In the genomic region with DNA sequence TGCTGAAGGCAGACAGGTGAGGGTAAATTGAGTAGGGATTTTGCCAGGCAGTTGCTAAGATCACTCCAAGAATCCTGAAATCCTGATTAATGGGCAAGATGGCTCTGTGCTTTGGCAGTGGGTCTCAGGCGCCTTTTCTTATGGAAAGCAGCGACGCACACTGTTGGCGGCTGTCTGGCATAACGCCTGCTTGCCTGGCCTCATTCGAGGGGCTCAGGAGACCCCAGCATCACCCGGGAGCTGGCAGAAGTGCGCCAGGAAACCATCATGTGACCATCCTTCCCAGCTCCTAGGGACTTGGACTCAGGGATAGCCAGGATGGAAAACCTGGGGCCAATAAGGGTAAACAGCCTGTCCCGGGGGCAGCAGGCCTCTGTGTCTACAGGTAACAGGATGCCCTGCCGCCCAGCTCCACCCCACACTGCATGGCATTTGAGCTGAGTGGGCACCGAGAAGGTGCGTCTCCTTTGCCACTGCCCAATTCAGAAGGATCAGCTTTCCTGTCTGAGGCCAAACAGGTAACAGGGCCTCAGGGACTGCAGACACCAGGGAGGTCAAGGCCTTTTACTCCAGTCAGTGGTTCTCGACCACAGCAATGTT, we compare ENCODE assay signal across 1 cellular context.
TF ChIP-seq lines count a peak whose summit lies in the region.

No MANE protein-coding gene starts in this region.

TF ChIP-seq in H1, 55 proteins besides CTCF, POLR2A, EP300 and RAD21:
- TF ChIP-seq BCL11A (IDR thresholded peaks at IDR 0.05; ENCODE audit: low read depth in 2 of 2, low read length in 2 of 2) (no peak), SIN3A (conservative IDR thresholded peaks at IDR 0.05 in 1 of 2, IDR thresholded peaks at IDR 0.05 in 1 of 2; ENCODE audit: low read depth in 1 of 2, low read length in 2 of 2) (no peak), CEBPB (IDR thresholded peaks at IDR 0.05; ENCODE audit: low read depth, low read length) (no peak), HDAC6 (IDR thresholded peaks at IDR 0.05; ENCODE audit: low read depth, low read length) (no peak), JUND (IDR thresholded peaks at IDR 0.05; ENCODE audit: low read length) (no peak), NRF1 (IDR thresholded peaks at IDR 0.05; ENCODE audit: low read depth, low read length) (no peak), ASH2L (IDR thresholded peaks at IDR 0.05; ENCODE audit: low read length) (no peak), FOSL1 (IDR thresholded peaks at IDR 0.05; ENCODE audit: insufficient read depth, low read depth, low read length) (no peak), SUZ12 (IDR thresholded peaks at IDR 0.05; ENCODE audit: low read length) (no peak), RNF2 (IDR thresholded peaks at IDR 0.05; ENCODE audit: borderline replicate concordance, low read depth, low read length, missing control alignments, poor library complexity, severe bottlenecking) (no peak), KDM4A (IDR thresholded peaks at IDR 0.05; ENCODE audit: low read depth, low read length, severe bottlenecking) (no peak)
